1 cellular context compared by ENCODE assay signal in genomic region chr10:69087600-69088470, GRCh38.
TF ChIP-seq lines count a peak whose summit lies in the region.

A gene with protein sequence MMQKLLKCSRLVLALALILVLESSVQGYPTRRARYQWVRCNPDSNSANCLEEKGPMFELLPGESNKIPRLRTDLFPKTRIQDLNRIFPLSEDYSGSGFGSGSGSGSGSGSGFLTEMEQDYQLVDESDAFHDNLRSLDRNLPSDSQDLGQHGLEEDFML (plus strand): TSS chr10:69088103. CDS start chr10:69088158, 55 bp downstream.

TF ChIP-seq in GM23338, 12 proteins besides CTCF, POLR2A, EP300 and RAD21 (continued from another document):
- TF ChIP-seq REST (IDR thresholded peaks at IDR 0.05; ENCODE audit: unreplicated experiment) (no peak), STAT1 (IDR thresholded peaks at IDR 0.05; ENCODE audit: unreplicated experiment) (no peak), EZH2 (IDR thresholded peaks at IDR 0.05; ENCODE audit: low read depth, unreplicated experiment) (no peak), POLR2AphosphoS5 (IDR thresholded peaks at IDR 0.05; ENCODE audit: low read depth) (no peak), ZNF114 (CRISPR knock-in tag; IDR thresholded peaks at IDR 0.05) (no peak)
TF ChIP-seq in GM23338: peak in this region for 0.
